8 cellular contexts compared by ENCODE assay signal in the genomic region with DNA sequence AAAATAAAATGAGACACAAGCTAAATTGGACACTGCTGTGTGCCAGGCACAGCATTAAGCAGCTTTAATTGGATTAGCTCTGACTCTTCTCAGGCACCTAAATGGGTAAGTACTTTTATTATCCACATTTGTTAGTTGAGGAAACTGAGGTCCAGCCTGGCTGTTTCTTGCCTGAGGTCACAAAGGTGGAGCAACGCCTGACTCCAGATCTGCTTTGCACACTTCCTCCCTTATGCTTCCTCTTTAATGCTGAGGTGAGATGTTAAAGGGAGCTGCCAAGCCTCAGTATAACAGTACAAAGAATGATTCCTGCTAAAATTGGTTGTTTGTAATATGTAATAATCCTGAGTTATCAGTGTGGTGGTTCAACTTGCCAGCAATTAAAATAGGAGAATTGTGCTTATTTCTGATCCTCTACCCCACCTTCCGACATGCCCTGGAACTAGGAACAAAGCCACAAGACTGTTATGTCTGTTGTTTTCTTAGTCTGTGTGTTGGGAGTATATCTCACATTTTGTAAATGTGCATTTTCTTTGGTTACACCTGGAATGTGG.
A peak's percentile ranks its signal among the peaks of the same experiment; 100 is the strongest.
DNase-seq lines count a peak whose midpoint lies in the region; TF ChIP-seq lines count a peak whose summit lies in the region.

No MANE protein-coding gene starts in this region.

- TF ChIP-seq CTCF in Caco-2 (IDR thresholded peaks at IDR 0.05; ENCODE audit: insufficient read depth in 1 of 2, low read depth in 1 of 2, low read length in 1 of 2, severe bottlenecking in 1 of 2, unreplicated experiment in 1 of 2) (no peak), neural progenitor cell (IDR thresholded peaks at IDR 0.05) (no peak)

- H3K79me2 ChIP-seq in neural progenitor cell (ENCODE audit: low read depth) = peaks cover 83% of the 10 kb centered on the region

- H3K9ac ChIP-seq in neural progenitor cell = no peak overlapping the region

- no peak overlapping the region for H3K27ac Mint-ChIP-seq in Caco-2 (ENCODE audit: unreplicated experiment)
- no peak overlapping the region for H3K27ac Mint-ChIP-seq in neural progenitor cell

- H2AFZ ChIP-seq in neural progenitor cell (replicated peaks) = no peak overlapping the region

- BruUV-seq in Caco-2 (replicated peaks; lab: Mats Ljungman, UMichigan) = no TSS peak

- peaks cover 55% of the 10 kb centered on the region for H4K20me1 ChIP-seq in neural progenitor cell (ENCODE audit: low read depth)

- H3K9me3 Mint-ChIP-seq in Caco-2 (ENCODE audit: unreplicated experiment) (no peaks in the 10 kb centered on the region), neural progenitor cell (no peaks in the 10 kb centered on the region)

- peaks cover 18% of the 10 kb centered on the region for H3K4me1 Mint-ChIP-seq in Caco-2 (ENCODE audit: low read depth, unreplicated experiment)
- peaks cover 64% of the 10 kb centered on the region for H3K4me1 Mint-ChIP-seq in neural progenitor cell

- H3K9me3 ChIP-seq in Caco-2 = no peaks in the 10 kb centered on the region
- H3K9me3 ChIP-seq in neural progenitor cell (ENCODE audit: low read depth) = no peaks in the 10 kb centered on the region
- H3K9me3 ChIP-seq in HAP-1 = no peaks in the 10 kb centered on the region

- H3K36me3 Mint-ChIP-seq in Caco-2 (ENCODE audit: insufficient read depth, unreplicated experiment) = peaks cover 18% of the 10 kb centered on the region
- no peaks in the 10 kb centered on the region for H3K36me3 Mint-ChIP-seq in neural progenitor cell

- H3K27me3 Mint-ChIP-seq in Caco-2 (ENCODE audit: insufficient read depth, unreplicated experiment) (no peaks in the 10 kb centered on the region), neural progenitor cell (ENCODE audit: insufficient read depth, low read depth) (no peaks in the 10 kb centered on the region)

- H3K27ac ChIP-seq in neural progenitor cell = no peak overlapping the region

- in situ Hi-C loops in HAP-1 (cut with MboI; ENCODE audit: low sequenced_read_pairs) = loop anchor here (10.0 kb wide), 1 partner anchor 64 kb away; no protein-coding TSS in a partner anchor

- intact Hi-C loops in Caco-2 (cut with micrococcal nuclease; ENCODE audit: unreplicated experiment) = no loop called here

- H3F3A ChIP-seq in neural progenitor cell (ENCODE audit: low read depth) = peaks cover 44% of the 10 kb centered on the region

- DNase-seq in Caco-2 = no peak
- DNase-seq in MV-4-11 (lab: John Stamatoyannopoulos, UW) = peak; percentile 56
- DNase-seq in dermis blood vessel endothelial cell = peak; percentile 63
- no peak for DNase-seq in neural progenitor cell (ENCODE audit: low spot score)
- no peak for DNase-seq in hypothalamus (lab: John Stamatoyannopoulos, UW)
- DNase-seq in A172 (ENCODE audit: low spot score) = no peak
- no peak for DNase-seq in activated CD4-positive, CD25-positive, alpha-beta regulatory T cell treated with anti-CD3 and anti-CD28 coated beads, Interleukin-2, amount 50 U/mL, for 72 hours
- DNase-seq in HAP-1 (ENCODE audit: low spot score in 2 of 2) = no peak

- H3K27me3 ChIP-seq in Caco-2 (replicated peaks; ENCODE audit: control insufficient read depth, insufficient read depth, low read length) = no peaks in the 10 kb centered on the region
- no peaks in the 10 kb centered on the region for H3K27me3 ChIP-seq in neural progenitor cell
- H3K27me3 ChIP-seq in HAP-1 (ENCODE audit: low read depth) = no peaks in the 10 kb centered on the region

- CTCF ChIA-PET in Caco-2 (lab: Charles Lee) = interaction anchor here (1.3 kb wide), 1 partner anchor 86 kb away, joined by 3 read pairs; no protein-coding TSS in a partner anchor

- H3K36me3 ChIP-seq in Caco-2 (ENCODE audit: control insufficient read depth, insufficient read depth, low read length) = no peaks in the 10 kb centered on the region
- H3K36me3 ChIP-seq in neural progenitor cell = no peaks in the 10 kb centered on the region
- no peaks in the 10 kb centered on the region for H3K36me3 ChIP-seq in HAP-1 (replicated peaks)

- H3K4me1 ChIP-seq in Caco-2 (peaks cover 57% of the 10 kb centered on the region), neural progenitor cell (peaks cover 55% of the 10 kb centered on the region), HAP-1 (peaks cover 30% of the 10 kb centered on the region)

- H3K4me2 ChIP-seq in neural progenitor cell = peak overlapping the region; percentile 92

- H3K4me3 ChIP-seq in Caco-2 (ENCODE audit: low read depth, low read length) (no peak overlapping the region), neural progenitor cell (peak overlapping the region; percentile 76), HAP-1 (no peak overlapping the region)

- peak overlapping the region; percentile 2 for H3K4me3 Mint-ChIP-seq in Caco-2 (ENCODE audit: unreplicated experiment)
- peak overlapping the region; percentile 30 for H3K4me3 Mint-ChIP-seq in neural progenitor cell

- POLR2A ChIA-PET in Caco-2 (lab: Charles Lee) = interaction anchor here (0.5 kb wide), 1 partner anchor 95 kb away, joined by 6 read pairs; no protein-coding TSS in a partner anchor

Comparison
In these comparisons a context has a peak if more than half of its experiments do, and no peak if none do; other contexts are left out.
1. DNase-seq: peak in MV-4-11 (single experiment) and dermis blood vessel endothelial cell (single experiment); none in Caco-2 (0 of 2), neural progenitor cell (single experiment), hypothalamus (0 of 51), A172 (single experiment), activated CD4-positive, CD25-positive, alpha-beta regulatory T cell treated with anti-CD3 and anti-CD28 coated beads, Interleukin-2, amount 50 U/mL, for 72 hours (single experiment) and HAP-1 (0 of 2).